ENCODE assay signal across 8 cellular contexts in the genomic region with DNA sequence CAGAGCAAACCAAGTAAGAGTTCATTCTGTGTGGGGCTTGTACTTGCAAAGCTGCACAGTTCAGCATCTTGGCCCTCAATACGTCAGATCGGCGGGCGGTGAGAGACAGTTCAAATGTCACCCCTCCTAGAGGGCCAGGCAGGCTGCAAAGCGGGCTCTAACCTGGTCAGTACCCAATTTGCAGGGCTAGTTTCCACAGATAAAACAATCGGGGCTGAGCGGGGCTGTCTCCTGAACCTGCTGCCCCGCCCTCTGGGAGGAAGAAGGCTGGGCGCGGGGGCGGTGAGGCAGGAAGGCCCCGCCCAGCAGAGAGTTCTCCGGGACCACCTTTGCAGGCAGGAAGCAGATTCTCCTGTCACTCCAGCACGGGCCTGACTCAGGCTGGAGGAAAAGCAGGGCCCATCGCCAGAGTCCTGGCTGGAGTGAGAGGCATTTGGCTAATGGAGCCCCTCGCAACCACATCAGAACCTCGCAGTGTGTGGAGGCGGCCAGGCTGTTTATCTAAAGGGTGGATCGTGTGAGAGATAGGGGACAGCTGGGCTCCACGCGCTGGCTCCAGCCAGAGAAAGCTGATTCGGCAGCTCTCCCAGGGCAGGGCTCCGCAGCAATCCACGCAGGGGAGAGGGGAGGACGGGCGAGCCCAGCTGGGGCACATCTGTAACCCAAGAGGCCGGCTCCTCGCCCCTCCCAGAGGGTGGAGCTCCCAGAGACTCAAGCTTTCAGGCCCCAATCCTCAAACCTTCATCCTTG.
DNase-seq lines count a peak whose midpoint lies in the region; ATAC-seq, FAIRE-seq and TF ChIP-seq lines count a peak whose summit lies in the region.

No MANE protein-coding gene starts in this region.

- DNase-seq in AG10803 (ENCODE audit: low read depth) (peak; percentile 96), RPMI7951 (ENCODE audit: low read depth) (peak; percentile 65), glutamatergic neuron (peak; percentile 74), urothelium cell line (ENCODE audit: low spot score) (peak; percentile 85)
- peak; percentile 50 for DNase-seq in activated naive CD4-positive, alpha-beta T cell treated with anti-CD3 and anti-CD28 coated beads, Interleukin-2, amount 50 U/mL, for 16 hours

- H3K4me3 ChIP-seq in AG10803 (ENCODE audit: low read length) (peak overlapping the region; percentile 47), parathyroid adenoma (ENCODE audit: low read depth, low read length) (peak overlapping the region; percentile 47)

- H3K9me3 ChIP-seq in parathyroid adenoma (ENCODE audit: control insufficient read depth, low read length), result no peaks in the 10 kb centered on the region

- peak overlapping the region; percentile 96 for H3K27ac Mint-ChIP-seq in glutamatergic neuron (ENCODE audit: unreplicated experiment)

- H3K27ac ChIP-seq in parathyroid adenoma, result peak overlapping the region; percentile 88

- H3K4me1 ChIP-seq in parathyroid adenoma, result peaks cover 8% of the 10 kb centered on the region

- TF ChIP-seq CTCF in AG10803 (conservative IDR thresholded peaks at IDR 0.05; ENCODE audit: low read length) (no peak), glutamatergic neuron (IDR thresholded peaks at IDR 0.05; ENCODE audit: partially characterized antibody, unreplicated experiment) (no peak), parathyroid adenoma (IDR thresholded peaks at IDR 0.05) (no peak)

- peaks cover 31% of the 10 kb centered on the region for H3K4me1 Mint-ChIP-seq in glutamatergic neuron (ENCODE audit: low read depth, unreplicated experiment)

- H3K36me3 Mint-ChIP-seq in glutamatergic neuron (ENCODE audit: unreplicated experiment), result no peaks in the 10 kb centered on the region

- peaks cover 8% of the 10 kb centered on the region for H3K9me3 Mint-ChIP-seq in glutamatergic neuron (ENCODE audit: unreplicated experiment)

- H3K79me2 ChIP-seq in parathyroid adenoma, result no peaks in the 10 kb centered on the region

- ATAC-seq in GM19025 (IDR thresholded peaks at IDR 0.05; ENCODE audit: low read depth, unreplicated experiment), result peak; percentile 77
- peak; percentile 57 for ATAC-seq in HG03280 (IDR thresholded peaks at IDR 0.05; ENCODE audit: unreplicated experiment)

- no peaks in the 10 kb centered on the region for H3K27me3 ChIP-seq in parathyroid adenoma (ENCODE audit: control insufficient read depth, insufficient read depth, low read length)

- FAIRE-seq in urothelium cell line (lab: Jason Lieb, UNC), result no peak

- H3K4me2 ChIP-seq in parathyroid adenoma (ENCODE audit: low read length), result peak overlapping the region; percentile 78

- H3K27me3 Mint-ChIP-seq in glutamatergic neuron (ENCODE audit: unreplicated experiment), result peaks cover 5% of the 10 kb centered on the region

- peak overlapping the region; percentile 88 for H3K4me3 Mint-ChIP-seq in glutamatergic neuron (ENCODE audit: unreplicated experiment)

- H3K36me3 ChIP-seq in parathyroid adenoma (ENCODE audit: control insufficient read depth, insufficient read depth, low read length), result no peaks in the 10 kb centered on the region

- peak overlapping the region; percentile 96 for H2AFZ ChIP-seq in parathyroid adenoma

- peak overlapping the region; percentile 43 for H3K9ac ChIP-seq in parathyroid adenoma

Comparison
In these comparisons a context has a peak if more than half of its experiments do, and no peak if none do; other contexts are left out.
1. Peak in every context shown above with its lines: DNase-seq, ATAC-seq, H3K4me3 ChIP-seq and H3K27ac ChIP-seq.